1 cellular context compared by ENCODE assay signal in genomic region chr4:128809477-128810330, GRCh38.
A peak's percentile ranks its signal among the peaks of the same experiment; 100 is the strongest.
TF ChIP-seq lines count a peak whose summit lies in the region.

TSS of gene JADE1 (plus strand) at chr4:128809700. CDS start at chr4:128831759, 22,059 bp downstream.

TF ChIP-seq in K562, 482 proteins besides CTCF, POLR2A, EP300 and RAD21 (continued from another document and continues in another):
- TF ChIP-seq CHD7 (IDR thresholded peaks at IDR 0.05; ENCODE audit: low read depth, low read length) (no peak), ZC3H11A (IDR thresholded peaks at IDR 0.05; ENCODE audit: low read depth, low read length) (no peak), GTF2B (IDR thresholded peaks at IDR 0.05; ENCODE audit: extremely low read depth, insufficient read length) (no peak), BHLHE40 (IDR thresholded peaks at IDR 0.05; ENCODE audit: low read length) (peak; percentile 68), MLLT1 (IDR thresholded peaks at IDR 0.05) (0 out of 4 replicates have a peak, but pooled peaks of 1 of the 2 experiments have one; percentile 73), ZNF316 (IDR thresholded peaks at IDR 0.05) (peak; percentile 12; the same call in 1 of the 2 replicates), ZNF146 (CRISPR knock-in tag; IDR thresholded peaks at IDR 0.05; ENCODE audit: unreplicated experiment) (no peak), SIX5 (IDR thresholded peaks at IDR 0.05; ENCODE audit: borderline replicate concordance in 1 of 2, insufficient read depth in 1 of 2, low read depth in 1 of 2, low read length in 2 of 2) (no peak), KLF1 (tag; IDR thresholded peaks at IDR 0.05) (peak; percentile 48), MTF1 (CRISPR knock-in tag; IDR thresholded peaks at IDR 0.05; ENCODE audit: borderline replicate concordance) (no peak), DPF2 (IDR thresholded peaks at IDR 0.05) (no peak), THRB (CRISPR knock-in tag; conservative IDR thresholded peaks at IDR 0.05) (0 out of 2 replicates have a peak, but pooled peaks have one; percentile 8), TRIM24 (IDR thresholded peaks at IDR 0.05) (no peak), PCBP1 (IDR thresholded peaks at IDR 0.05; ENCODE audit: low read depth, low read length, poor library complexity, severe bottlenecking) (no peak), KDM1A (IDR thresholded peaks at IDR 0.05) (no peak), DNMT1 (IDR thresholded peaks at IDR 0.05) (no peak), ZNF609 (CRISPR knock-in tag; IDR thresholded peaks at IDR 0.05; ENCODE audit: borderline replicate concordance) (no peak), SNRNP70 (optimal IDR thresholded peaks at IDR 0.05; ENCODE audit: low read depth, low read length) (no peak), COPS2 (conservative IDR thresholded peaks at IDR 0.05) (no peak), RNF219 (CRISPR knock-in tag; IDR thresholded peaks at IDR 0.05) (no peak), GABPB1 (CRISPR knock-in tag; IDR thresholded peaks at IDR 0.05) (peak; percentile 71), ASH1L (IDR thresholded peaks at IDR 0.05; ENCODE audit: borderline replicate concordance, low read depth, partially characterized antibody) (no peak), FOSL1 (tag; conservative IDR thresholded peaks at IDR 0.05) (peak; percentile 35; the same call in 1 of the 2 replicates), ZBTB33 (CRISPR knock-in tag; IDR thresholded peaks at IDR 0.05) (no peak), U2AF2 (optimal IDR thresholded peaks at IDR 0.05; ENCODE audit: low read depth, low read length) (no peak), NUFIP1 (IDR thresholded peaks at IDR 0.05; ENCODE audit: partially characterized antibody) (no peak), ZNF57 (CRISPR knock-in tag; IDR thresholded peaks at IDR 0.05) (no peak), KLF16 (IDR thresholded peaks at IDR 0.05) (no peak), PURB (CRISPR knock-in tag; IDR thresholded peaks at IDR 0.05; ENCODE audit: low read depth) (no peak), XRCC5 (IDR thresholded peaks at IDR 0.05; ENCODE audit: low read depth, low read length) (peak; percentile 77; the same call in 1 of the 2 replicates), NCOR1 (IDR thresholded peaks at IDR 0.05) (0 out of 2 replicates have a peak, but pooled peaks have one; percentile 19), TFAP4 (CRISPR knock-in tag; IDR thresholded peaks at IDR 0.05; ENCODE audit: borderline replicate concordance) (peak; percentile 76; the same call in 1 of the 2 replicates)
